Comparison of ENCODE assay signal across 10 cellular contexts in the genomic region with DNA sequence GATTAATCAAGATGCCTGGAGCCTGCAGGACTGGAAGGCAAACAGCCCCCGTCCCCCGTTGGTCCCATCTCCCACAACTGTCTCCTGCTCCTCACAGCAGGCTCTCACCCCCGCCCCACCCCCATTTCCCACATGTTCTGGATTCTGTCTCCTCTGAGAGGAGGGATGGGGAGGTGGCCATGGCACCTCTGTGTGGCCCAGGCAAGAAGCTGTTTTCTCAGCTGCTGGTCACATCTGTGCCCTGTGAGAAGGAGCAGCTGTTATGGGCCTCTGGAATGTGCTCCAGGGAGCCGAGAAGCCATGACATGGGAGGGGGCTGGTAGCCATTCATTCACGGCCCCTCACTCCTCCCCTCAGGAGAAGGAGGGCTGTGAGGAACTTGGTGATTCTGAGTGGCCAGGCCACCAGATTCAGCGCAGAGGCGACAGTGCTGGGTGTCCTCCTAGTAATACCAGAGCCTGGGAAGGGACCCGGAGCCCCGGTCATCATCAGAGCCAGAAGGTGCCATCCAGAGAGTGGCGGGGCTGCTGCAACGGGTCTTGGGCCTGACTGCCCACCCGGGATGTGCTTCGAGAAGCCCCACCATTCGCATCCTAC. TPM values are rescaled to one million over a fixed set of nuclear protein-coding genes. Genes with fewer than 3 reads are reported as not detected.
DNase-seq lines count a peak whose midpoint lies in the region; ATAC-seq and TF ChIP-seq lines count a peak whose summit lies in the region.
"Had no signal": no experiment of that assay in that cellular context is flagged by ENCODE, and none has a peak within 500 bp of the region (broad histone marks: within the 10 kb centered on the region; RNA-seq: fewer than 3 reads in every experiment).

No MANE protein-coding gene starts in this region.

- peaks cover 20% of the 10 kb centered on the region for H3K79me1 ChIP-seq in mesendoderm (ENCODE audit: low read length)

- H3K27me3 Mint-ChIP-seq in activated CD8-positive, alpha-beta T cell treated with anti-CD3 and anti-CD28 coated beads, Interleukin-2, amount 10 ng/mL, durations not matched to agents 7 days and 5 days (ENCODE audit: low read depth) = peaks cover 73% of the 10 kb centered on the region

- H3K27ac Mint-ChIP-seq in activated CD8-positive, alpha-beta T cell treated with anti-CD3 and anti-CD28 coated beads, Interleukin-2, amount 10 ng/mL, durations not matched to agents 7 days and 5 days = no peak overlapping the region

- H3K36me3 ChIP-seq in ectodermal cell (ENCODE audit: control insufficient read depth, insufficient read depth, low read length) (peaks cover 25% of the 10 kb centered on the region), mesendoderm (ENCODE audit: control insufficient read depth, insufficient read depth, low read length) (peaks cover 10% of the 10 kb centered on the region), tibial nerve (peaks cover 0 to 32% (median 0%) of the 10 kb centered on the region in 3 donors)

- no peak overlapping the region for H4K8ac ChIP-seq in mesendoderm (ENCODE audit: low read depth, low read length)

- H3K18ac ChIP-seq in mesendoderm (ENCODE audit: low read length) = peak overlapping the region; percentile 61

- H3K27me3 ChIP-seq in ectodermal cell (ENCODE audit: control insufficient read depth, insufficient read depth, low read length, poor library complexity, severe bottlenecking) (peaks cover 7% of the 10 kb centered on the region), mesendoderm (ENCODE audit: insufficient read depth, low read length, poor library complexity) (no peaks in the 10 kb centered on the region), tibial nerve (peaks cover 0 to 9% of the 10 kb centered on the region in 2 donors)

- no peak for ATAC-seq in GM19351 (IDR thresholded peaks at IDR 0.05; ENCODE audit: unreplicated experiment)
- ATAC-seq in activated CD8-positive, alpha-beta T cell treated with anti-CD3 and anti-CD28 coated beads, Interleukin-2, amount 10 ng/mL, durations not matched to agents 7 days and 5 days = no peak

- H3K9me3 Mint-ChIP-seq in activated CD8-positive, alpha-beta T cell treated with anti-CD3 and anti-CD28 coated beads, Interleukin-2, amount 10 ng/mL, durations not matched to agents 7 days and 5 days (ENCODE audit: insufficient read depth) = no peaks in the 10 kb centered on the region

- no peaks in the 10 kb centered on the region for H3K36me3 Mint-ChIP-seq in activated CD8-positive, alpha-beta T cell treated with anti-CD3 and anti-CD28 coated beads, Interleukin-2, amount 10 ng/mL, durations not matched to agents 7 days and 5 days (ENCODE audit: low read depth)

- peaks cover 35% of the 10 kb centered on the region for H3K79me2 ChIP-seq in mesendoderm (ENCODE audit: control insufficient read depth, insufficient read depth, low read length)

- peak overlapping the region; percentile 84 for H3K9ac ChIP-seq in mesendoderm (ENCODE audit: low read length)

- peak overlapping the region; percentile 57 for H3K23ac ChIP-seq in mesendoderm (ENCODE audit: low read length)

- H3K4me3 ChIP-seq in ectodermal cell (ENCODE audit: insufficient read depth, low read depth, low read length) = peak overlapping the region; percentile 95
- H3K4me3 ChIP-seq in mesendoderm (ENCODE audit: low read length) = peak overlapping the region; percentile 54
- H3K4me3 ChIP-seq in tibial nerve = peak overlapping the region; percentile 36 to 68 (median 42)

- TF ChIP-seq EP300 in tibial nerve (IDR thresholded peaks at IDR 0.05) = no peak

- 3 to 4% methylated on average over 14 of the region's 14 CpGs for WGBS in ectodermal cell, 2 experiments
- no CpG with 5 or more reads among the region's 14 CpGs for WGBS in mesendoderm (ENCODE audit: extremely low coverage, insufficient coverage, low lambda C conversion rate)
- 19 to 30% methylated on average over 14 of the region's 14 CpGs for WGBS in tibial nerve, 2 donors

- H3K56ac ChIP-seq in mesendoderm (ENCODE audit: low read length) = peak overlapping the region; percentile 83

- DNase-seq in DMS 273 (lab: John Stamatoyannopoulos, UW; ENCODE audit: unreplicated experiment) = peak; percentile 80
- DNase-seq in DMS 273 treated with DMSO at 0.1 percent for 48 hours (lab: John Stamatoyannopoulos, UW) = no peak
- peak; percentile 77 for DNase-seq in mesendoderm
- no peak for DNase-seq in tibial nerve (ENCODE audit: low spot score in 2 of 2)
- DNase-seq in T1000 (lab: John Stamatoyannopoulos, UW) = no peak
- DNase-seq in activated CD8-positive, alpha-beta T cell treated with anti-CD3 and anti-CD28 coated beads, Interleukin-2, amount 10 ng/mL, durations not matched to agents 7 days and 5 days = no peak

- no peak for TF ChIP-seq POLR2A in tibial nerve (IDR thresholded peaks at IDR 0.05)

- no peak overlapping the region for H3K4me3 Mint-ChIP-seq in activated CD8-positive, alpha-beta T cell treated with anti-CD3 and anti-CD28 coated beads, Interleukin-2, amount 10 ng/mL, durations not matched to agents 7 days and 5 days

- H3K27ac ChIP-seq in ectodermal cell (ENCODE audit: insufficient read depth, low read depth, low read length, poor library complexity, severe bottlenecking) = peak overlapping the region; percentile 80
- peak overlapping the region; percentile 18 for H3K27ac ChIP-seq in mesendoderm (ENCODE audit: low read depth, low read length)
- peak overlapping the region; percentile 23 to 92 (median 82) for H3K27ac ChIP-seq in tibial nerve

- H3K9me3 ChIP-seq in ectodermal cell (ENCODE audit: control insufficient read depth, low read length) = no peaks in the 10 kb centered on the region
- no peaks in the 10 kb centered on the region for H3K9me3 ChIP-seq in tibial nerve

- no peak overlapping the region for H3K4ac ChIP-seq in mesendoderm (ENCODE audit: low read depth, low read length)

- peak overlapping the region; percentile 94 for H3K4me2 ChIP-seq in mesendoderm (ENCODE audit: low read length)

- peaks cover 30% of the 10 kb centered on the region for H3K4me1 ChIP-seq in ectodermal cell (ENCODE audit: control insufficient read depth, insufficient read depth, low read length)
- peaks cover 13% of the 10 kb centered on the region for H3K4me1 ChIP-seq in mesendoderm (ENCODE audit: control insufficient read depth, low read depth, low read length)
- peaks cover 0 to 59% (median 18%) of the 10 kb centered on the region in 4 donors for H3K4me1 ChIP-seq in tibial nerve

- H2BK15ac ChIP-seq in mesendoderm (replicated peaks; ENCODE audit: low read depth) = no peak overlapping the region

- no peak overlapping the region for H4K5ac ChIP-seq in mesendoderm (ENCODE audit: low read length)

- peak overlapping the region; percentile 36 for H2AK5ac ChIP-seq in mesendoderm (ENCODE audit: low read length)

- CTCF ChIA-PET in activated CD8-positive, alpha-beta T cell treated with anti-CD3 and anti-CD28 coated beads, Interleukin-2, amount 10 ng/mL, durations not matched to agents 7 days and 5 days (lab: Charles Lee) = interaction anchor here (0.8 to 19.7 kb wide), 10 partner anchors 10 to 56 kb away, joined by 3 to 543 read pairs (median 9); a partner anchor contains a TSS

- TF ChIP-seq CTCF in tibial nerve (IDR thresholded peaks at IDR 0.05) = no peak

- H3K4me1 Mint-ChIP-seq in activated CD8-positive, alpha-beta T cell treated with anti-CD3 and anti-CD28 coated beads, Interleukin-2, amount 10 ng/mL, durations not matched to agents 7 days and 5 days (ENCODE audit: low read depth) = peaks cover 16% of the 10 kb centered on the region

- H2BK5ac ChIP-seq in mesendoderm (ENCODE audit: low read length) = peak overlapping the region; percentile 21

- POLR2A ChIA-PET in activated CD8-positive, alpha-beta T cell treated with anti-CD3 and anti-CD28 coated beads, Interleukin-2, amount 10 ng/mL, durations not matched to agents 7 days and 5 days (lab: Charles Lee) = interaction anchor here (1.5 kb wide), 1 partner anchor 31 kb away, joined by 5 read pairs; no protein-coding TSS in a partner anchor

- H2BK120ac ChIP-seq in mesendoderm (ENCODE audit: low read depth, low read length) = no peak overlapping the region

RNA-seq across cellular contexts. Expression of a gene that starts 1.4 kb away (rescaled TPM):
- polyA plus RNA-seq in ectodermal cell (2013, experiment 1 of 4) = 303 TPM
- polyA plus RNA-seq in ectodermal cell (2013, experiment 2 of 4) = 335 TPM
- 231 TPM for polyA plus RNA-seq in ectodermal cell (2013, experiment 3 of 4)
- 248 TPM for polyA plus RNA-seq in ectodermal cell (2013, experiment 4 of 4)
- polyA plus RNA-seq in mesendoderm (2013, experiment 1 of 2) = 77.7 TPM
- polyA plus RNA-seq in mesendoderm (2013, experiment 2 of 2) = 79.9 TPM
- 10 to 100 TPM; 59.9 to 65.3 (median 63.9) TPM for total RNA-seq in tibial nerve
- not detected for total RNA-seq in activated CD8-positive, alpha-beta T cell treated with anti-CD3 and anti-CD28 coated beads, Interleukin-2, amount 10 ng/mL, durations not matched to agents 7 days and 5 days
- total RNA-seq: T-helper 2 cell treated with Interferon-gamma antibody and Interleukin-4, amounts not matched to agents 100 ng/mL and 5 ng/mL, for 36 hours had no signal

RNA-seq across cellular contexts. Expression of a gene that starts 29.6 kb away (rescaled TPM):
- polyA plus RNA-seq in ectodermal cell (2013, experiment 1 of 4) = 697 TPM
- 522 TPM for polyA plus RNA-seq in ectodermal cell (2013, experiment 2 of 4)
- 545 TPM for polyA plus RNA-seq in ectodermal cell (2013, experiment 3 of 4)
- polyA plus RNA-seq in ectodermal cell (2013, experiment 4 of 4) = 604 TPM
- polyA plus RNA-seq in mesendoderm (2013, experiment 1 of 2) = 52.0 TPM
- polyA plus RNA-seq in mesendoderm (2013, experiment 2 of 2) = 49.6 TPM
- 10 to 100 TPM in 1 of 4 donors, 1 to 10 TPM in 3; 3.5 to 13.2 (median 5.0) TPM for total RNA-seq in tibial nerve
- total RNA-seq in activated CD8-positive, alpha-beta T cell treated with anti-CD3 and anti-CD28 coated beads, Interleukin-2, amount 10 ng/mL, durations not matched to agents 7 days and 5 days = 1 to 10 TPM; 1.3 to 1.9 TPM
- total RNA-seq: lung microvascular endothelial cell had no signal

RNA-seq across cellular contexts. Expression of a gene that starts 33.9 kb away (rescaled TPM):
- polyA plus RNA-seq in ectodermal cell (2013, experiment 1 of 4) = 0.93 TPM
- 0.48 TPM for polyA plus RNA-seq in ectodermal cell (2013, experiment 2 of 4)
- 0.48 TPM for polyA plus RNA-seq in ectodermal cell (2013, experiment 3 of 4)
- 0.61 TPM for polyA plus RNA-seq in ectodermal cell (2013, experiment 4 of 4)
- 0.88 TPM for polyA plus RNA-seq in mesendoderm (2013, experiment 1 of 2)
- polyA plus RNA-seq in mesendoderm (2013, experiment 2 of 2) = 0.91 TPM
- not detected for total RNA-seq in tibial nerve
- not detected for total RNA-seq in activated CD8-positive, alpha-beta T cell treated with anti-CD3 and anti-CD28 coated beads, Interleukin-2, amount 10 ng/mL, durations not matched to agents 7 days and 5 days
- total RNA-seq: lung microvascular endothelial cell; T-helper 2 cell treated with Interferon-gamma antibody and Interleukin-4, amounts not matched to agents 100 ng/mL and 5 ng/mL, for 36 hours had no signal

RNA-seq across cellular contexts. Expression of a gene that starts 52.5 kb away (rescaled TPM):
- 36.4 TPM for polyA plus RNA-seq in ectodermal cell (2013, experiment 1 of 4)
- 38.3 TPM for polyA plus RNA-seq in ectodermal cell (2013, experiment 2 of 4)
- 38.8 TPM for polyA plus RNA-seq in ectodermal cell (2013, experiment 3 of 4)
- polyA plus RNA-seq in ectodermal cell (2013, experiment 4 of 4) = 44.8 TPM
- 12.0 TPM for polyA plus RNA-seq in mesendoderm (2013, experiment 1 of 2)
- polyA plus RNA-seq in mesendoderm (2013, experiment 2 of 2) = 11.6 TPM
- 10 to 100 TPM; 36.5 to 50.1 (median 46.0) TPM for total RNA-seq in tibial nerve
- 10 to 100 TPM; 30.0 to 34.0 TPM for total RNA-seq in activated CD8-positive, alpha-beta T cell treated with anti-CD3 and anti-CD28 coated beads, Interleukin-2, amount 10 ng/mL, durations not matched to agents 7 days and 5 days

RNA-seq across cellular contexts. Expression of a gene that starts 52.8 kb away (rescaled TPM):
- 53.3 TPM for polyA plus RNA-seq in ectodermal cell (2013, experiment 1 of 4)
- polyA plus RNA-seq in ectodermal cell (2013, experiment 2 of 4) = 51.6 TPM
- 30.4 TPM for polyA plus RNA-seq in ectodermal cell (2013, experiment 3 of 4)
- 36.2 TPM for polyA plus RNA-seq in ectodermal cell (2013, experiment 4 of 4)
- polyA plus RNA-seq in mesendoderm (2013, experiment 1 of 2) = 75.9 TPM
- 76.2 TPM for polyA plus RNA-seq in mesendoderm (2013, experiment 2 of 2)
- total RNA-seq in tibial nerve = 10 to 100 TPM; 10.1 to 24.9 (median 18.6) TPM
- total RNA-seq in activated CD8-positive, alpha-beta T cell treated with anti-CD3 and anti-CD28 coated beads, Interleukin-2, amount 10 ng/mL, durations not matched to agents 7 days and 5 days = 10 to 100 TPM; 56.3 to 58.8 TPM

Comparison
In these comparisons a context has a peak if more than half of its experiments do, and no peak if none do; other contexts are left out.
1. DNase-seq: peak in DMS 273 (single experiment) and mesendoderm (single experiment); none in DMS 273 treated with DMSO at 0.1 percent for 48 hours (single experiment), tibial nerve (0 of 2), T1000 (single experiment) and activated CD8-positive, alpha-beta T cell treated with anti-CD3 and anti-CD28 coated beads, Interleukin-2, amount 10 ng/mL, durations not matched to agents 7 days and 5 days (single experiment).
2. H3K27ac ChIP-seq: peak in every context shown above with its lines; median percentile 82 in tibial nerve; 80 in ectodermal cell; 18 in mesendoderm.
3. H3K4me3 ChIP-seq: peak in every context shown above with its lines; median percentile 95 in ectodermal cell; 54 in mesendoderm; 42 in tibial nerve.
4. RNA of a gene that starts 1.4 kb away (total RNA-seq): 59.9 to 65.3 TPM in tibial nerve; not detected in activated CD8-positive, alpha-beta T cell treated with anti-CD3 and anti-CD28 coated beads, Interleukin-2, amount 10 ng/mL, durations not matched to agents 7 days and 5 days; every median in the first group is over 10 times any median in the second.